8 cellular contexts compared by ENCODE assay signal in the genomic region with DNA sequence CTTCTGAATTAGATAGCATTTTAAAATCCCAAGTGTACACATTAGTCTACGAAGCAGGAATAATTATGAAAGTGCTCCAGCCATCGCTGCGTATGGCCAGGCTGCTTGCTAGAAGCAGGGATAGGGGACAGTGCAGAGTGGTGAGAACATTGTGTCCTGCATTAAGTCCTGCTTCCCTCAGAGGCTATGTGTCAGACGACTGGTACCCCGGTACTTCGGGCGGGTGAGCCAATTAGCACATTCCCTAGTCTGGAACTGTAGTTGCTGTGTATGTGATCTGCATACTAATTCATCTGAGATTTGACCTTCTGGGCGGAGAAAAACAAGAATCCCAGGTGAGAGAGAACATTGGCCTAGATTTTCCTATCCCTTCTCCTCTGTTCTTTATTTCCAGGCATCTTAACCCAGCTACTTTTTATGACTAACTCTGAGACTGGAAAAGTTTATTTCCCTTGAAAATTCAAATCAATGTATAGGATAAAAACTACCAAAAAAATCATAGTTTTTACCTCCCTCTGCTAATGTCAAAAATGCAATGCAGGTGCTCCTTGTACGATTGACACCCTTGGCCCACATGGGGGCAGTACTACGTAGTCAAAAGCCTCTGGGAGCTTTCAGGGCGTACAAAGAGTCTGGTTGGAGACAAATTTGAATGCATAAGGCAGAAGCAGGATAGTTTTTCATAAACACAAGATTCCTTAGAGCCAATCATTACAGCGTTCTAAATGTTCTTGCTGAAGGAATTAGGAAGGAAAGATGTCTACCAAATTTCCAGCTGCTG.
DNase-seq lines count a peak whose midpoint lies in the region; ATAC-seq and TF ChIP-seq lines count a peak whose summit lies in the region.

No MANE protein-coding gene starts in this region.

- H3K9me3 ChIP-seq in breast epithelium (no peaks in the 10 kb centered on the region), mucosa of descending colon (no peaks in the 10 kb centered on the region)

- no peaks in the 10 kb centered on the region for H3K27me3 ChIP-seq in breast epithelium

- TF ChIP-seq CTCF in breast epithelium (IDR thresholded peaks at IDR 0.05), result peak in 2 of 3 donors; percentile 36 to 55
- no peak for TF ChIP-seq CTCF in mucosa of descending colon (IDR thresholded peaks at IDR 0.05)

- H3K36me3 ChIP-seq in breast epithelium (no peaks in the 10 kb centered on the region), mucosa of descending colon (ENCODE audit: low read depth) (no peaks in the 10 kb centered on the region)

- intact Hi-C loops in breast epithelium (cut with DNase I; ENCODE audit: low total_unique reads) (no loop called here), mucosa of descending colon (cut with DNase I, micrococcal nuclease) (no loop called here)
- intact Hi-C loops in activated CD4-positive, alpha-beta T cell treated with anti-CD3 and anti-CD28 coated beads, Interleukin-2, amount 10 ng/mL, durations not matched to agents 24 days and 14 days (cut with micrococcal nuclease), result no loop called here

- no peak for TF ChIP-seq POLR2A in breast epithelium (IDR thresholded peaks at IDR 0.05)

- no peaks in the 10 kb centered on the region for H3K4me1 Mint-ChIP-seq in activated CD4-positive, alpha-beta T cell treated with anti-CD3 and anti-CD28 coated beads, Interleukin-2, amount 10 ng/mL, durations not matched to agents 24 days and 14 days

- H3K27me3 Mint-ChIP-seq in activated CD4-positive, alpha-beta T cell treated with anti-CD3 and anti-CD28 coated beads, Interleukin-2, amount 10 ng/mL, durations not matched to agents 24 days and 14 days, result no peaks in the 10 kb centered on the region

- H3K4me3 Mint-ChIP-seq in activated CD4-positive, alpha-beta T cell treated with anti-CD3 and anti-CD28 coated beads, Interleukin-2, amount 10 ng/mL, durations not matched to agents 24 days and 14 days, result no peak overlapping the region

- ATAC-seq in mucosa of descending colon (peak; percentile 31), HG03196 (IDR thresholded peaks at IDR 0.05; ENCODE audit: unreplicated experiment) (no peak), GM18907 (IDR thresholded peaks at IDR 0.05; ENCODE audit: unreplicated experiment) (no peak)

- peaks cover 4% of the 10 kb centered on the region for H3K9me3 Mint-ChIP-seq in activated CD4-positive, alpha-beta T cell treated with anti-CD3 and anti-CD28 coated beads, Interleukin-2, amount 10 ng/mL, durations not matched to agents 24 days and 14 days

- DNase-seq in HK-2 (ENCODE audit: unreplicated experiment), result peak; percentile 12
- peak; percentile 16 for DNase-seq in NCI-H2171 (lab: John Stamatoyannopoulos, UW)
- peak in 1 of 2 donors; percentile 18 for DNase-seq in breast epithelium (ENCODE audit: low spot score in 2 of 2)
- peak in 1 of 3 donors; percentile 59 for DNase-seq in mucosa of descending colon
- DNase-seq in DMS79 treated with DMSO at 0.1 percent for 48 hours (lab: John Stamatoyannopoulos, UW), result no peak
- DNase-seq in activated CD4-positive, alpha-beta T cell treated with anti-CD3 and anti-CD28 coated beads, Interleukin-2, amount 10 ng/mL, durations not matched to agents 24 days and 14 days, result no peak

- H3K36me3 Mint-ChIP-seq in activated CD4-positive, alpha-beta T cell treated with anti-CD3 and anti-CD28 coated beads, Interleukin-2, amount 10 ng/mL, durations not matched to agents 24 days and 14 days (ENCODE audit: low read depth), result no peaks in the 10 kb centered on the region

- H3K27ac Mint-ChIP-seq in activated CD4-positive, alpha-beta T cell treated with anti-CD3 and anti-CD28 coated beads, Interleukin-2, amount 10 ng/mL, durations not matched to agents 24 days and 14 days, result no peak overlapping the region

- H3K4me3 ChIP-seq in breast epithelium (no peak overlapping the region), mucosa of descending colon (no peak overlapping the region)

- no peak overlapping the region for H3K27ac ChIP-seq in breast epithelium

- H3K4me1 ChIP-seq in breast epithelium (no peaks in the 10 kb centered on the region), mucosa of descending colon (ENCODE audit: low read depth) (no peaks in the 10 kb centered on the region)

Comparison
In these comparisons a context has a peak if more than half of its experiments do, and no peak if none do; other contexts are left out.
1. DNase-seq: peak in HK-2 (single experiment) and NCI-H2171 (single experiment); none in DMS79 treated with DMSO at 0.1 percent for 48 hours (single experiment) and activated CD4-positive, alpha-beta T cell treated with anti-CD3 and anti-CD28 coated beads, Interleukin-2, amount 10 ng/mL, durations not matched to agents 24 days and 14 days (single experiment).